8 cellular contexts compared by ENCODE assay signal in the genomic region with DNA sequence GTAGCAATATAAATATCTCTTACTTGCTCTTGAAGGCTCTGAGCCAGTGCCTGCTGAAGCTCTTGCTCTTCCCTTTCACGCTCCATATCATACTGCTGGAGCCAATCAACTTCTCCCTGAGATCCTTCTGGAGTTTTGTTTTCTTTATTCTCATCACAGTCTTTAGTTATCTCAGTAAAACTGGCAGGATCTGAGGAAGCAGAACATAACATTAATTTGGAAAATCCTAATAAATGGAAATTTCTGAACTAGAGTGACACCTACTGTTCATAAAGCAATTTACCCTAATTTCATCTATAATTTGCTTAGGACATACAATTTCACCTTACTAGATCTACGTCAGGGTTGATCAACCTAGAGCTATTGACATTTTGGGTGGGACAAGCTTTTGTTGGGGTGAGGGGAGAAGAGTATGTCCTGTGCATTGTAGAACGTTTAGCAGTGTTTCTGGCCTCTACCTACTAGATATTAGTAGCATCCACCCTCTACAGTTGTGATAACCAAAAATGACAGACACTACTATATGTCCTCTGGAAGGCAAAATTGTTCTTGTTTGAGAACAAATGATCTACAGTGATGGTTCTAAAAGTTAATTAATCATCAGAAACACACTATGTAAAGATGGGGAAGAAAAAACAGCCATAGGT. TPM values are rescaled to one million over a fixed set of nuclear protein-coding genes. Genes with fewer than 3 reads are reported as not detected.
DNase-seq lines count a peak whose midpoint lies in the region; ATAC-seq and TF ChIP-seq lines count a peak whose summit lies in the region.

No MANE protein-coding gene starts in this region.

- H3K27me3 ChIP-seq in colonic mucosa = no peaks in the 10 kb centered on the region

- H3K4me1 ChIP-seq in colonic mucosa = no peaks in the 10 kb centered on the region

- H3K9me3 ChIP-seq in colonic mucosa = no peaks in the 10 kb centered on the region

- peak; percentile 13 for DNase-seq in COLO829 (ENCODE audit: low spot score)
- peak; percentile 11 for DNase-seq in M059J (ENCODE audit: low read depth)
- DNase-seq in dedifferentiated amniotic fluid mesenchymal stem cell (ENCODE audit: extremely low spot score) = peak; percentile 32
- peak; percentile 33 for DNase-seq in myocyte (ENCODE audit: low read depth)
- no peak for DNase-seq in NK-92 (lab: John Stamatoyannopoulos, UW; ENCODE audit: unreplicated experiment)
- DNase-seq in colonic mucosa = no peak

- intact Hi-C loops in colonic mucosa (cut with DNase I) = loop anchor here (5.0 kb wide), 2 partner anchors 59 to 164 kb away; no protein-coding TSS in a partner anchor

- ATAC-seq in GM18907 (IDR thresholded peaks at IDR 0.05; ENCODE audit: unreplicated experiment) (no peak), GM21529 (IDR thresholded peaks at IDR 0.05; ENCODE audit: unreplicated experiment) (no peak)

- no peak overlapping the region for H3K4me3 ChIP-seq in colonic mucosa

- H3K36me3 ChIP-seq in colonic mucosa = no peaks in the 10 kb centered on the region

- no peak for TF ChIP-seq CTCF in colonic mucosa (IDR thresholded peaks at IDR 0.05)

- no peak overlapping the region for H3K9ac ChIP-seq in colonic mucosa (ENCODE audit: low read depth in 2 of 2, low read length in 2 of 2)

- H3K27ac ChIP-seq in colonic mucosa = no peak overlapping the region

RNA-seq across cellular contexts. Expression of a gene that starts 47.2 kb away (rescaled TPM):
- total RNA-seq in M059J (2014; rRNA removed; shearing (Covaris generic)) = not detected in 2 replicates
- total RNA-seq in myocyte (not detected in 2 replicates), colonic mucosa (100 to 1,000 TPM; 545 to 634 TPM)
- 0.09 TPM for polyA plus RNA-seq in myocyte (2012)

Comparison
In these comparisons a context has a peak if more than half of its experiments do, and no peak if none do; other contexts are left out.
1. DNase-seq: peak in COLO829 (single experiment), M059J (single experiment), dedifferentiated amniotic fluid mesenchymal stem cell (single experiment) and myocyte (single experiment); none in NK-92 (single experiment) and colonic mucosa (single experiment).
2. RNA of a gene that starts 47.2 kb away (total RNA-seq): 545 to 634 TPM in colonic mucosa; not detected in M059J and not detected in myocyte; every median in the first group is over 100 times any median in the second.